Comparison of ENCODE assay signal across 17 cellular contexts in genomic region chr15:84552896-84553295, GRCh38.
"Had no signal": no experiment of that assay in that cellular context is flagged by ENCODE, and none has a peak within 500 bp of the region (broad histone marks: within the 10 kb centered on the region; RNA-seq: fewer than 3 reads in every experiment).

No MANE protein-coding gene starts in this region.

- H3K4me3 ChIP-seq: gastroesophageal sphincter, left ventricle myocardium inferior, right lobe of liver, stomach, thoracic aorta, upper lobe of right lung had no signal

- H3K4me3 Mint-ChIP-seq: activated CD8-positive, alpha-beta memory T cell treated with anti-CD3 and anti-CD28 coated beads, Interleukin-2, amount 10 ng/mL, durations not matched to agents 7 days and 5 days; dendritic cell treated with granulocyte-macrophage colony-stimulating factor and Interleukin-4, amounts not matched to agents 40 ng/mL and 50 ng/mL, for 4 days; effector memory CD8-positive, alpha-beta T cell; natural killer cell treated with Interleukin-12 subunit alpha and Interleukin-12 subunit beta and Interleukin-15 and Interleukin-18, amount 100 ng/mL, for 72 hours had no signal

- DNase-seq: activated CD4-positive, alpha-beta T cell treated with anti-CD3 and anti-CD28 coated beads, Interleukin-2, amount 50 U/mL, for 48 hours; activated CD8-positive, alpha-beta memory T cell treated with anti-CD3 and anti-CD28 coated beads, Interleukin-2, amount 10 ng/mL, durations not matched to agents 7 days and 5 days; activated naive CD4-positive, alpha-beta T cell treated with anti-CD3 and anti-CD28 coated beads, Interleukin-2, amount 50 U/mL, for 16 hours; activated T-cell treated with anti-CD3 and anti-CD28 coated beads, Interleukin-2, amount 50 U/mL, for 1 hour; effector memory CD8-positive, alpha-beta T cell; left ventricle myocardium inferior; occipital lobe; right lobe of liver; stimulated activated CD4-positive, alpha-beta T cell treated with anti-CD3 and anti-CD28 coated beads, Interleukin-1b, Interleukin-23, amount 100 ng/mL, for 48 hours; stomach; upper lobe of right lung had no signal

- H3K27me3 ChIP-seq: gastroesophageal sphincter, right lobe of liver, stomach, upper lobe of right lung had no signal

- H3K27me3 Mint-ChIP-seq: activated CD8-positive, alpha-beta memory T cell treated with anti-CD3 and anti-CD28 coated beads, Interleukin-2, amount 10 ng/mL, durations not matched to agents 7 days and 5 days; dendritic cell treated with granulocyte-macrophage colony-stimulating factor and Interleukin-4, amounts not matched to agents 40 ng/mL and 50 ng/mL, for 4 days; effector memory CD8-positive, alpha-beta T cell; natural killer cell treated with Interleukin-12 subunit alpha and Interleukin-12 subunit beta and Interleukin-15 and Interleukin-18, amount 100 ng/mL, for 72 hours; progenitor cell of endocrine pancreas had no signal

- H3K27ac ChIP-seq: gastroesophageal sphincter, left ventricle myocardium inferior, right lobe of liver, stomach, thoracic aorta, upper lobe of right lung had no signal

- H3K9me3 ChIP-seq: gastroesophageal sphincter, left ventricle myocardium inferior, right lobe of liver, stomach, thoracic aorta, upper lobe of right lung had no signal

- H3K4me1 ChIP-seq: right lobe of liver, upper lobe of right lung had no signal

- H3K9me3 Mint-ChIP-seq: activated T-helper 2 cell treated with anti-CD3 and anti-CD28 coated beads, Interferon-gamma antibody, Interleukin-2, Interleukin-4, amounts not matched to agents 10 μg/mL and 5 μg/mL and 100 μg/mL, durations not matched to agents 14 hours and 24 hours and 36 hours; effector memory CD8-positive, alpha-beta T cell; natural killer cell treated with Interleukin-12 subunit alpha and Interleukin-12 subunit beta and Interleukin-15 and Interleukin-18, amount 100 ng/mL, for 72 hours had no signal

- H3K27ac Mint-ChIP-seq: activated CD8-positive, alpha-beta memory T cell treated with anti-CD3 and anti-CD28 coated beads, Interleukin-2, amount 10 ng/mL, durations not matched to agents 7 days and 5 days; activated T-helper 2 cell treated with anti-CD3 and anti-CD28 coated beads, Interferon-gamma antibody, Interleukin-2, Interleukin-4, amounts not matched to agents 10 μg/mL and 5 μg/mL and 100 μg/mL, durations not matched to agents 14 hours and 24 hours and 36 hours; dendritic cell treated with granulocyte-macrophage colony-stimulating factor and Interleukin-4, amounts not matched to agents 40 ng/mL and 50 ng/mL, for 4 days; effector memory CD8-positive, alpha-beta T cell; natural killer cell treated with Interleukin-12 subunit alpha and Interleukin-12 subunit beta and Interleukin-15 and Interleukin-18, amount 100 ng/mL, for 72 hours; progenitor cell of endocrine pancreas had no signal
